12 cellular contexts compared by ENCODE assay signal in genomic region chr15:40330368-40330836, GRCh38. TPM values are rescaled to one million over a fixed set of nuclear protein-coding genes. Genes with fewer than 3 reads are reported as not detected.
DNase-seq lines count a peak whose midpoint lies in the region; ATAC-seq and TF ChIP-seq lines count a peak whose summit lies in the region.
"Had no signal": no experiment of that assay in that cellular context is flagged by ENCODE, and none has a peak within 500 bp of the region (broad histone marks: within the 10 kb centered on the region; RNA-seq: fewer than 3 reads in every experiment).

No MANE protein-coding gene starts in this region.

- H3K4me1 ChIP-seq in SJSA1 (replicated peaks) (peaks cover 92% of the 10 kb centered on the region), cardiac muscle cell (ENCODE audit: low read depth) (peaks cover 87% of the 10 kb centered on the region), spleen (peaks cover 38 to 100% (median 81%) of the 10 kb centered on the region in 6 donors)

- TF ChIP-seq CTCF in cardiac muscle cell (IDR thresholded peaks at IDR 0.05; ENCODE audit: low read depth, low read length) (no peak), spleen (IDR thresholded peaks at IDR 0.05 in 8 of 11, conservative IDR thresholded peaks at IDR 0.05 in 3 of 11) (no peak)

- peak; percentile 80 for DNase-seq in MV-4-11 (lab: John Stamatoyannopoulos, UW)
- DNase-seq in SJSA1 (ENCODE audit: low read depth in 1 of 2, low spot score in 2 of 2), result no peak
- peak; percentile 95 for DNase-seq in cardiac muscle cell (ENCODE audit: low read depth in 1 of 2, low spot score in 1 of 2)
- no peak for DNase-seq in spleen
- DNase-seq in activated naive CD4-positive, alpha-beta T cell treated with anti-CD3 and anti-CD28 coated beads, Interleukin-2, amount 50 U/mL, for 16 hours, result no peak
- DNase-seq: activated B cell treated with CpG ODN at 0.5 μM for 24 hours; activated naive CD8-positive, alpha-beta T cell treated with anti-CD3 and anti-CD28 coated beads, Interleukin-2, amount 10 ng/mL, durations not matched to agents 7 days and 5 days; GOT3 had no signal

- intact Hi-C loops in spleen (cut with DNase I; ENCODE audit: low total_unique reads), result no loop called here

- 49 to 63% (median 59%) methylated on average over 5 of the region's 5 CpGs for WGBS in spleen, 5 donors

- TF ChIP-seq POLR2A in spleen (IDR thresholded peaks at IDR 0.05), result no peak

- H3K27me3 ChIP-seq in SJSA1 (replicated peaks) (no peaks in the 10 kb centered on the region), cardiac muscle cell (no peaks in the 10 kb centered on the region), spleen (replicated peaks in 1 of 7) (no peaks in the 10 kb centered on the region)
- H3K27me3 ChIP-seq: pancreas had no signal

- H3K9me3 ChIP-seq in SJSA1 (replicated peaks) (no peaks in the 10 kb centered on the region), cardiac muscle cell (ENCODE audit: low read depth) (no peaks in the 10 kb centered on the region), spleen (no peaks in the 10 kb centered on the region)
- H3K9me3 ChIP-seq: pancreas had no signal

- H3K36me3 ChIP-seq in SJSA1, result peaks cover 87% of the 10 kb centered on the region
- H3K36me3 ChIP-seq in cardiac muscle cell, result peaks cover 6% of the 10 kb centered on the region
- peaks cover 0 to 4% (median 0%) of the 10 kb centered on the region in 6 donors for H3K36me3 ChIP-seq in spleen
- H3K36me3 ChIP-seq: pancreas had no signal

- H3K27ac ChIP-seq in SJSA1 (peak overlapping the region; percentile 89), cardiac muscle cell (peak overlapping the region; percentile 99), spleen (peak overlapping the region in 6 of 8 donors; percentile 27 to 91 (median 57))

- no peak for ATAC-seq in HG03520 (IDR thresholded peaks at IDR 0.05; ENCODE audit: unreplicated experiment)
- ATAC-seq in GM21423 (IDR thresholded peaks at IDR 0.05; ENCODE audit: unreplicated experiment), result no peak
- ATAC-seq in HG02678 (IDR thresholded peaks at IDR 0.05; ENCODE audit: unreplicated experiment), result no peak

- H3K4me3 ChIP-seq in SJSA1 (no peak overlapping the region), cardiac muscle cell (no peak overlapping the region), spleen (no peak overlapping the region)
- H3K4me3 ChIP-seq: pancreas had no signal

RNA-seq across cellular contexts. Expression of gene INAFM2, which starts 6.9 kb away (rescaled TPM):
- 89.8 and 101 TPM in 2 replicates for total RNA-seq in SJSA1 (2014; rRNA removed; shearing (Covaris generic))
- total RNA-seq in cardiac muscle cell (133 and 217 TPM in 2 replicates), spleen (10 to 100 TPM; 16.8 to 29.6 (median 22.9) TPM)
- polyA plus RNA-seq in cardiac muscle cell (186 and 330 TPM in 2 replicates), spleen (10 to 100 TPM in 1 of 3 donors, 1 to 10 TPM in 2; 7.4 to 10.9 (median 9.8) TPM)

RNA-seq across cellular contexts. Expression of gene CCDC9B, which starts 10.3 kb away (rescaled TPM):
- 29.5 and 39.0 TPM in 2 replicates for total RNA-seq in SJSA1 (2014; rRNA removed; shearing (Covaris generic))
- 8.2 and 9.6 TPM in 2 replicates for total RNA-seq in cardiac muscle cell
- polyA plus RNA-seq in cardiac muscle cell, result 12.5 and 14.6 TPM in 2 replicates
- total RNA-seq in spleen, result 10 to 100 TPM in 3 of 7 donors, 1 to 10 TPM in 4; 3.5 to 19.4 (median 9.4) TPM
- polyA plus RNA-seq in spleen, result 1 to 10 TPM; 2.2 to 8.0 (median 3.1) TPM

RNA-seq across cellular contexts. Expression of gene PHGR1, which starts 20.4 kb away (rescaled TPM):
- total RNA-seq in SJSA1 (2014; rRNA removed; shearing (Covaris generic)), result not detected in 2 replicates
- total RNA-seq in cardiac muscle cell (not detected in 2 replicates), spleen (not detected)
- polyA plus RNA-seq in cardiac muscle cell (not detected in 2 replicates), spleen (1 to 10 TPM in 1 of 3 donors, under 1 TPM in 1, not detected in 1; 0.67 to 4.9 TPM)
- total RNA-seq: activated B cell treated with CpG ODN at 0.5 μM for 24 hours; activated naive CD8-positive, alpha-beta T cell treated with anti-CD3 and anti-CD28 coated beads, Interleukin-2, amount 10 ng/mL, durations not matched to agents 7 days and 5 days had no signal

RNA-seq across cellular contexts. Expression of gene PLCB2, which starts 22.7 kb away (rescaled TPM):
- total RNA-seq in SJSA1 (2014; rRNA removed; shearing (Covaris generic)), result 34.8 and 61.9 TPM in 2 replicates
- total RNA-seq in cardiac muscle cell, result 16.9 and 41.2 TPM in 2 replicates
- polyA plus RNA-seq in cardiac muscle cell, result 28.3 and 45.9 TPM in 2 replicates
- 100 to 1,000 TPM; 175 to 247 (median 189) TPM for total RNA-seq in spleen
- polyA plus RNA-seq in spleen, result 100 to 1,000 TPM in 2 of 3 donors, 10 to 100 TPM in 1; 63.8 to 190 (median 168) TPM

RNA-seq across cellular contexts. Expression of gene DISP2, which starts 27.6 kb away (rescaled TPM):
- total RNA-seq in SJSA1 (2014; rRNA removed; shearing (Covaris generic)), result 0.21 and 0.28 TPM in 2 replicates
- total RNA-seq in cardiac muscle cell (0.15 and 0.21 TPM in 2 replicates), spleen (1 to 10 TPM in 2 of 7 donors, under 1 TPM in 4, not detected in 1; 0.05 to 3.0 (median 0.45) TPM)
- polyA plus RNA-seq in cardiac muscle cell (0.05 TPM in 1 of 2 replicates, not detected in the other), spleen (under 1 TPM; 0.47 to 0.63 (median 0.54) TPM)

Comparison
In these comparisons a context has a peak if more than half of its experiments do, and no peak if none do; other contexts are left out.
1. DNase-seq: peak in MV-4-11 (single experiment) and cardiac muscle cell (2 of 2); none in SJSA1 (0 of 2), spleen (single experiment) and activated naive CD4-positive, alpha-beta T cell treated with anti-CD3 and anti-CD28 coated beads, Interleukin-2, amount 50 U/mL, for 16 hours (single experiment).
2. Peak in every context shown above with its lines, with median percentiles within 50 percentile points of each other: H3K27ac ChIP-seq.